ENCODE assay signal across 30 cellular contexts in the genomic region with DNA sequence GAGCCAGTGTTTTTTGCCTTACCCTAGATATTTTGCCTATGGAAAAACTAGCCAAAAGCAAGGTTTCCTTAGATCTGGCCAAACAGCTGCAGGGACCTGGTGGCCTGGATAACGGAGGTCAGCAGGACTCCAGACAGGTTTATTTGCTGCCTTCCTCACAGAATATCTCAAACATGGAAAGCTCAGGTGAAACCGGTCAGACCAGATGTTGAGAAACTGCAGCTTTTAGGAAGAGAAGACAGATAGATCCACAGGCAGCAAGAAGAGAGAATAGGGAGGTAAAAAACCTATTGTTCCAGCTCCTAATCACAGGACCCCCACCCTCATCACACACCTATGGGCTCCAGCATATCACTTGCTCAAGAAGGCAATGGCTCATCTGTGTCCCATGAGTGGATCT. TPM values are rescaled to one million over a fixed set of nuclear protein-coding genes. Genes with fewer than 3 reads are reported as not detected.
"Had no signal": no experiment of that assay in that cellular context is flagged by ENCODE, and none has a peak within 500 bp of the region (broad histone marks: within the 10 kb centered on the region; RNA-seq: fewer than 3 reads in every experiment).

No MANE protein-coding gene starts in this region.

- H3K27me3 ChIP-seq: adrenal gland, body of pancreas had no signal

- H3K4me3 ChIP-seq: adrenal gland, body of pancreas had no signal

- DNase-seq: activated B cell treated with CpG ODN at 0.5 μM for 24 hours; activated CD4-positive, alpha-beta memory T cell treated with anti-CD3 and anti-CD28 coated beads for 36 hours; activated CD4-positive, alpha-beta T cell treated with anti-CD3 and anti-CD28 coated beads for 48 hours; activated CD4-positive, alpha-beta T cell treated with anti-CD3 and anti-CD28 coated beads, Interleukin-2, amount 50 U/mL, for 1 hour; activated CD8-positive, alpha-beta memory T cell treated with anti-CD3 and anti-CD28 coated beads, Interleukin-2, amount 10 ng/mL, durations not matched to agents 7 days and 5 days; activated CD8-positive, alpha-beta memory T cell treated with anti-CD3 and anti-CD28 coated beads, Interleukin-2, amount 50 U/mL, for 4 hours; activated CD8-positive, alpha-beta T cell treated with anti-CD3 and anti-CD28 coated beads, Interleukin-2, amount 10 ng/mL, durations not matched to agents 7 days and 5 days; activated effector memory CD4-positive, alpha-beta T cell treated with anti-CD3 and anti-CD28 coated beads, Interleukin-2, amount 50 U/mL, for 16 hours; activated naive CD4-positive, alpha-beta T cell treated with anti-CD3 and anti-CD28 coated beads for 36 hours; activated naive CD8-positive, alpha-beta T cell treated with anti-CD3 and anti-CD28 coated beads for 36 hours; activated naive CD8-positive, alpha-beta T cell treated with anti-CD3 and anti-CD28 coated beads, Interleukin-2, amount 50 U/mL, for 24 hours; activated T-cell treated with anti-CD3 and anti-CD28 coated beads, Interleukin-2, amount 50 U/mL, for 1 hour; activated T-cell treated with anti-CD3 and anti-CD28 coated beads, Interleukin-2, amount 50 U/mL, for 48 hours; adrenal gland; amygdala; aorta; body of pancreas; caudate nucleus; cortex of kidney; dermis blood vessel endothelial cell; effector CD4-positive, alpha-beta T cell; effector memory CD8-positive, alpha-beta T cell; foreskin fibroblast; head of caudate nucleus; T-helper 1 cell; T-helper 17 cell; T1000; WERI-Rb-1 had no signal

- H3K27ac ChIP-seq: adrenal gland, body of pancreas, epithelial cell of prostate, WERI-Rb-1 had no signal

- H3K9me3 ChIP-seq: adrenal gland, body of pancreas had no signal

- H3K4me1 ChIP-seq: body of pancreas had no signal

- H3K36me3 ChIP-seq: adrenal gland, WERI-Rb-1 had no signal

- ATAC-seq: activated CD4-positive, CD25-positive, alpha-beta regulatory T cell treated with anti-CD3 and anti-CD28 coated beads, Interleukin-2, amount 50 U/mL, for 24 hours; activated CD8-positive, alpha-beta memory T cell treated with anti-CD3 and anti-CD28 coated beads, Interleukin-2, amount 10 ng/mL, durations not matched to agents 7 days and 5 days; activated CD8-positive, alpha-beta T cell treated with anti-CD3 and anti-CD28 coated beads, Interleukin-2, amount 10 ng/mL, durations not matched to agents 7 days and 5 days; activated naive CD8-positive, alpha-beta T cell treated with anti-CD3 and anti-CD28 coated beads, Interleukin-2, amount 50 U/mL, for 24 hours; body of pancreas; effector memory CD8-positive, alpha-beta T cell; T-helper 17 cell had no signal

RNA-seq across cellular contexts. Expression of gene SLC16A2, which starts 16.2 kb away (rescaled TPM):
- total RNA-seq: activated B cell treated with CpG ODN at 0.5 μM for 24 hours; activated CD8-positive, alpha-beta T cell treated with anti-CD3 and anti-CD28 coated beads, Interleukin-2, amount 10 ng/mL, durations not matched to agents 7 days and 5 days had no signal
